Comparison of ENCODE assay signal across 1 cellular context in genomic region chr14:72448212-72448611, GRCh38.
TF ChIP-seq lines count a peak whose summit lies in the region.

No MANE protein-coding gene starts in this region.

TF ChIP-seq in GM23338, 12 proteins besides CTCF, POLR2A, EP300 and RAD21 (continued from another document):
- TF ChIP-seq ZNF331 (CRISPR knock-in tag; IDR thresholded peaks at IDR 0.05; ENCODE audit: low read depth) (no peak), ETS1 (IDR thresholded peaks at IDR 0.05) (no peak), EZH2 (IDR thresholded peaks at IDR 0.05; ENCODE audit: low read depth, unreplicated experiment) (no peak), JUNB (IDR thresholded peaks at IDR 0.05; ENCODE audit: unreplicated experiment) (no peak), POLR2AphosphoS5 (IDR thresholded peaks at IDR 0.05; ENCODE audit: low read depth) (no peak), EZH2phosphoT487 (IDR thresholded peaks at IDR 0.05; ENCODE audit: unreplicated experiment) (no peak), REST (IDR thresholded peaks at IDR 0.05; ENCODE audit: unreplicated experiment) (no peak), CREB1 (CRISPR knock-in tag; IDR thresholded peaks at IDR 0.05; ENCODE audit: low read depth) (no peak)
